Comparison of ENCODE assay signal across 4 cellular contexts in the genomic region with DNA sequence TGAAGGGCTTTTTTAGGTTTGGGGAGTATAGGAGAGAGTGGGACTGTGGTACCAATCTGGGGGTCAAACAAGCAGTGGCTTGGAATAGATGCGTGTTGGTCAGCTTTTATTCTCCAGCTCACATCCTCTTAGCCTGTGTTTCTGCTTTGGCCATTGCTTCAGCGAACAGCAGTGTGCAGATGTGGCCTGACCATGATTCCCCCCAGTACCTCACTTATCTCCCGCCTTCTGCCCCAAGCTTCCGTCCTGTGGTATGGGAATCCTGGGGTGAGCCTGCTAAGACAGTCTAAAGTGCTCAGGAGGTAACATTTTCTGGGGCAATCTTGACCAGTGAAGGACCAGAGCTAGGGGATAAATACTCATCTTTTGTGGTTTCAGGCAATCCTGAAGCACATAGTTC.
"Had no signal": no experiment of that assay in that cellular context is flagged by ENCODE, and none has a peak within 500 bp of the region (broad histone marks: within the 10 kb centered on the region; RNA-seq: fewer than 3 reads in every experiment).

No MANE protein-coding gene starts in this region.

- H2AFZ ChIP-seq: GM23338 had no signal

- DNase-seq: H9, HCEC 1CT, IMR-90 had no signal

- ATAC-seq: GM23338 had no signal

- H3K4me2 ChIP-seq: GM23338 had no signal

- H3K4me3 ChIP-seq: GM23338 had no signal
